8 cellular contexts compared by ENCODE assay signal in genomic region chr1:108817016-108817415, GRCh38. TPM values are rescaled to one million over a fixed set of nuclear protein-coding genes. Genes with fewer than 3 reads are reported as not detected.
A peak's percentile ranks its signal among the peaks of the same experiment; 100 is the strongest.
DNase-seq lines count a peak whose midpoint lies in the region; ATAC-seq, FAIRE-seq and TF ChIP-seq lines count a peak whose summit lies in the region.

No MANE protein-coding gene starts in this region.

- peaks cover 48% of the 10 kb centered on the region for H3K4me1 Mint-ChIP-seq in osteocyte (ENCODE audit: unreplicated experiment)
- no peaks in the 10 kb centered on the region for H3K4me1 Mint-ChIP-seq in activated CD4-positive, alpha-beta memory T cell treated with anti-CD3 and anti-CD28 coated beads, Interleukin-2, amount 10 ng/mL, durations not matched to agents 7 days and 5 days

- no peaks in the 10 kb centered on the region for H3K9me3 Mint-ChIP-seq in osteocyte (ENCODE audit: unreplicated experiment)
- H3K9me3 Mint-ChIP-seq in activated CD4-positive, alpha-beta memory T cell treated with anti-CD3 and anti-CD28 coated beads, Interleukin-2, amount 10 ng/mL, durations not matched to agents 7 days and 5 days: no peaks in the 10 kb centered on the region

- ATAC-seq in GM18861 (IDR thresholded peaks at IDR 0.05; ENCODE audit: unreplicated experiment) (no peak), GM21423 (IDR thresholded peaks at IDR 0.05; ENCODE audit: unreplicated experiment) (no peak)

- peak overlapping the region; percentile 100 for H3K27ac Mint-ChIP-seq in osteocyte (ENCODE audit: unreplicated experiment)
- H3K27ac Mint-ChIP-seq in activated CD4-positive, alpha-beta memory T cell treated with anti-CD3 and anti-CD28 coated beads, Interleukin-2, amount 10 ng/mL, durations not matched to agents 7 days and 5 days: no peak overlapping the region

- DNase-seq in DMS153 treated with DMSO at 0.1 percent for 48 hours (lab: John Stamatoyannopoulos, UW; ENCODE audit: unreplicated experiment): peak; percentile 41
- peak; percentile 88 for DNase-seq in RCC 7860 (ENCODE audit: low spot score)
- DNase-seq in fibroblast of pulmonary artery (ENCODE audit: low read depth): peak; percentile 69
- no peak for DNase-seq in osteocyte (ENCODE audit: extremely low spot score, unreplicated experiment)
- no peak for DNase-seq in activated CD4-positive, alpha-beta memory T cell treated with anti-CD3 and anti-CD28 coated beads, Interleukin-2, amount 10 ng/mL, durations not matched to agents 7 days and 5 days
- no peak for DNase-seq in activated CD4-positive, alpha-beta T cell treated with anti-CD3 and anti-CD28 coated beads, Interleukin-2, amount 50 U/mL, for 4 hours

- peak; percentile 81 for FAIRE-seq in RCC 7860 (lab: Jason Lieb, UNC)

- POLR2A ChIA-PET in activated CD4-positive, alpha-beta memory T cell treated with anti-CD3 and anti-CD28 coated beads, Interleukin-2, amount 10 ng/mL, durations not matched to agents 7 days and 5 days (lab: Charles Lee): interaction anchor here (1.3 kb wide), 1 partner anchor 10 kb away, joined by 3 read pairs; no protein-coding TSS in a partner anchor

- H3K36me3 Mint-ChIP-seq in osteocyte (ENCODE audit: unreplicated experiment): no peaks in the 10 kb centered on the region
- no peaks in the 10 kb centered on the region for H3K36me3 Mint-ChIP-seq in activated CD4-positive, alpha-beta memory T cell treated with anti-CD3 and anti-CD28 coated beads, Interleukin-2, amount 10 ng/mL, durations not matched to agents 7 days and 5 days (ENCODE audit: low read depth)

- CTCF ChIA-PET in activated CD4-positive, alpha-beta memory T cell treated with anti-CD3 and anti-CD28 coated beads, Interleukin-2, amount 10 ng/mL, durations not matched to agents 7 days and 5 days (lab: Charles Lee): interaction anchor here (4.8 kb wide), 1 partner anchor 11 kb away, joined by 26 read pairs; no protein-coding TSS in a partner anchor

- TF ChIP-seq CTCF in fibroblast of pulmonary artery (IDR thresholded peaks at IDR 0.05; ENCODE audit: low read length, missing control alignments) (no peak), osteocyte (IDR thresholded peaks at IDR 0.05) (no peak)

- peak overlapping the region; percentile 39 for H3K4me3 ChIP-seq in fibroblast of pulmonary artery (replicated peaks; ENCODE audit: low read depth, low read length)

- no peaks in the 10 kb centered on the region for H3K27me3 Mint-ChIP-seq in osteocyte (ENCODE audit: unreplicated experiment)
- peaks cover 9% of the 10 kb centered on the region for H3K27me3 Mint-ChIP-seq in activated CD4-positive, alpha-beta memory T cell treated with anti-CD3 and anti-CD28 coated beads, Interleukin-2, amount 10 ng/mL, durations not matched to agents 7 days and 5 days

- H3K4me3 Mint-ChIP-seq in osteocyte (ENCODE audit: unreplicated experiment): peak overlapping the region; percentile 66
- no peak overlapping the region for H3K4me3 Mint-ChIP-seq in activated CD4-positive, alpha-beta memory T cell treated with anti-CD3 and anti-CD28 coated beads, Interleukin-2, amount 10 ng/mL, durations not matched to agents 7 days and 5 days

RNA-seq across cellular contexts. Expression of gene AKNAD1, which starts 39.9 kb away (rescaled TPM):
- total RNA-seq in osteocyte: 0.70 and 1.1 TPM in 2 replicates
- total RNA-seq in activated CD4-positive, alpha-beta memory T cell treated with anti-CD3 and anti-CD28 coated beads, Interleukin-2, amount 10 ng/mL, durations not matched to agents 7 days and 5 days: not detected

RNA-seq across cellular contexts. Expression of gene GPSM2, which starts 59.8 kb away (rescaled TPM):
- 37.1 and 40.9 TPM in 2 replicates for total RNA-seq in osteocyte
- total RNA-seq in activated CD4-positive, alpha-beta memory T cell treated with anti-CD3 and anti-CD28 coated beads, Interleukin-2, amount 10 ng/mL, durations not matched to agents 7 days and 5 days: 10 to 100 TPM; 43.2 to 47.1 TPM

Comparison
In these comparisons a context has a peak if more than half of its experiments do, and no peak if none do; other contexts are left out.
1. DNase-seq: peak in DMS153 treated with DMSO at 0.1 percent for 48 hours (single experiment), RCC 7860 (single experiment) and fibroblast of pulmonary artery (single experiment); none in osteocyte (single experiment), activated CD4-positive, alpha-beta memory T cell treated with anti-CD3 and anti-CD28 coated beads, Interleukin-2, amount 10 ng/mL, durations not matched to agents 7 days and 5 days (single experiment) and activated CD4-positive, alpha-beta T cell treated with anti-CD3 and anti-CD28 coated beads, Interleukin-2, amount 50 U/mL, for 4 hours (0 of 2).